Comparison of ENCODE assay signal across 17 cellular contexts in the genomic region with DNA sequence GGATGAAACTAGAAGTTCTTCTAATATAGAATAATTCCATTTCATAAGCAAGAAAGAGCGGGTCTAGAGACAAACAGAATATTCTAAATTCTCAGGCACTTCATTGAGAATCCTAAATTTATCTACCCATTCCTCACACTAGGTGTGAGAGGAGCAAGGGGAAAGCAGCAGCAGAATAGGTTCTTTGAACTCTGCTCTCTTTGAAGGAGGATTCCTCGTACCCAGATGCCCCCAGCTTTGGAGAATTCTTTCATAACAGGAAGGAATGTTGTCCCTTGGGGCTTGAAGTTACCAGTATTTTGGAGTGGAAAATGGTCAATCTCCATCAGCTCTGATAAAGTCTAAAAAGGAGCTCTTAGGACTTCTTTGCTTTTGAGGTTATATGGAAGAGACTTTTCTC. TPM values are rescaled to one million over a fixed set of nuclear protein-coding genes. Genes with fewer than 3 reads are reported as not detected.
"Had no signal": no experiment of that assay in that cellular context is flagged by ENCODE, and none has a peak within 500 bp of the region (broad histone marks: within the 10 kb centered on the region; RNA-seq: fewer than 3 reads in every experiment).

No MANE protein-coding gene starts in this region.

- H3K27ac Mint-ChIP-seq: effector memory CD8-positive, alpha-beta T cell; naive thymus-derived CD4-positive, alpha-beta T cell; nephron; stimulated activated naive B cell treated with anti-CD40 and anti-IgM and Interleukin-4, amounts not matched to agents 10 μg/mL and 1 μg/mL and 100 μg/mL, for 72 hours; stimulated activated naive CD8-positive, alpha-beta T cell treated with anti-CD3 and anti-CD28 coated beads, Interleukin-15, Interleukin-2, amounts not matched to agents 100 ng/mL and 50 ng/mL, for 24 hours had no signal

- ATAC-seq: effector memory CD8-positive, alpha-beta T cell; left cardiac atrium; left lung; naive thymus-derived CD4-positive, alpha-beta T cell; stimulated activated naive B cell treated with anti-CD40 and anti-IgM and Interleukin-4, amounts not matched to agents 10 μg/mL and 1 μg/mL and 100 μg/mL, for 72 hours; upper lobe of right lung had no signal

- H3K4me1 Mint-ChIP-seq: naive thymus-derived CD4-positive, alpha-beta T cell; nephron had no signal

- H3K9me3 Mint-ChIP-seq: effector memory CD8-positive, alpha-beta T cell had no signal

- DNase-seq: cortex of kidney; effector memory CD8-positive, alpha-beta T cell; hypothalamus; left cardiac atrium; left lung; mesenchymal stem cell; midbrain; naive thymus-derived CD4-positive, alpha-beta T cell; nucleus accumbens; sigmoid colon; stimulated activated naive B cell treated with anti-CD40 and anti-IgM and Interleukin-4, amounts not matched to agents 10 μg/mL and 1 μg/mL and 100 μg/mL, for 72 hours; upper lobe of right lung; uterus had no signal

- H3K27me3 Mint-ChIP-seq: effector memory CD8-positive, alpha-beta T cell; naive thymus-derived CD4-positive, alpha-beta T cell; stimulated activated naive B cell treated with anti-CD40 and anti-IgM and Interleukin-4, amounts not matched to agents 10 μg/mL and 1 μg/mL and 100 μg/mL, for 72 hours; stimulated activated naive CD8-positive, alpha-beta T cell treated with anti-CD3 and anti-CD28 coated beads, Interleukin-15, Interleukin-2, amounts not matched to agents 100 ng/mL and 50 ng/mL, for 24 hours had no signal

- H3K4me3 Mint-ChIP-seq: effector memory CD8-positive, alpha-beta T cell; naive thymus-derived CD4-positive, alpha-beta T cell; nephron; stimulated activated naive B cell treated with anti-CD40 and anti-IgM and Interleukin-4, amounts not matched to agents 10 μg/mL and 1 μg/mL and 100 μg/mL, for 72 hours; stimulated activated naive CD8-positive, alpha-beta T cell treated with anti-CD3 and anti-CD28 coated beads, Interleukin-15, Interleukin-2, amounts not matched to agents 100 ng/mL and 50 ng/mL, for 24 hours had no signal

RNA-seq across cellular contexts. Expression of a gene that starts 59.7 kb away (rescaled TPM):
- total RNA-seq: fibroblast of villous mesenchyme, lung microvascular endothelial cell had no signal
